Comparison of ENCODE assay signal across 25 cellular contexts in genomic region chr20:45124365-45124764, GRCh38. TPM values are rescaled to one million over a fixed set of nuclear protein-coding genes. Genes with fewer than 3 reads are reported as not detected.
DNase-seq lines count a peak whose midpoint lies in the region; ATAC-seq, FAIRE-seq and TF ChIP-seq lines count a peak whose summit lies in the region.
"Had no signal": no experiment of that assay in that cellular context is flagged by ENCODE, and none has a peak within 500 bp of the region (broad histone marks: within the 10 kb centered on the region; RNA-seq: fewer than 3 reads in every experiment).

TSS of gene WFDC12 (minus strand) at chr20:45124465. CDS start at chr20:45124447, 18 bp downstream.

- no peaks in the 10 kb centered on the region for H3K4me1 Mint-ChIP-seq in neural progenitor cell
- H3K4me1 Mint-ChIP-seq: CD4-positive, alpha-beta memory T cell; H9 had no signal

- TF ChIP-seq POLR2A in esophagus muscularis mucosa (IDR thresholded peaks at IDR 0.05; ENCODE audit: low read depth) = no peak

- H3K9me3 Mint-ChIP-seq in neural progenitor cell = no peaks in the 10 kb centered on the region

- H2AFZ ChIP-seq in neural progenitor cell (replicated peaks) = no peak within 1 kb of the TSS
- H2AFZ ChIP-seq: GM23248 had no signal

- WGBS in esophagus muscularis mucosa = 85% methylated on average over 6 of the region's 6 CpGs

- TF ChIP-seq EP300 in Ishikawa (IDR thresholded peaks at IDR 0.05; ENCODE audit: borderline replicate concordance) (no peak), esophagus muscularis mucosa (IDR thresholded peaks at IDR 0.05) (no peak)

- H3K4me2 ChIP-seq in neural progenitor cell = no peak within 1 kb of the TSS

- FAIRE-seq in HTR-8/SVneo (lab: Jason Lieb, UNC) = peak; percentile 65
- FAIRE-seq: GM12891, GM18507, H1 had no signal

- no peak within 1 kb of the TSS for H3K4me3 Mint-ChIP-seq in neural progenitor cell
- H3K4me3 Mint-ChIP-seq: CD4-positive, alpha-beta memory T cell; H9 had no signal

- H3K9me3 ChIP-seq in esophagus muscularis mucosa (peaks cover 0 to 3% (median 0%) of the 10 kb centered on the region in 4 donors), neural progenitor cell (ENCODE audit: low read depth) (no peaks in the 10 kb centered on the region)

- no peaks in the 10 kb centered on the region for H3F3A ChIP-seq in neural progenitor cell (ENCODE audit: low read depth)

- no peak within 1 kb of the TSS for H3K9ac ChIP-seq in neural progenitor cell
- H3K9ac ChIP-seq: GM23248 had no signal

- no peak for TF ChIP-seq CTCF in esophagus muscularis mucosa (IDR thresholded peaks at IDR 0.05)
- no peak for TF ChIP-seq CTCF in neural progenitor cell (IDR thresholded peaks at IDR 0.05)

- H3K27me3 ChIP-seq in esophagus muscularis mucosa = peaks cover 0 to 31% (median 0%) of the 10 kb centered on the region in 4 donors
- H3K27me3 ChIP-seq in neural progenitor cell = no peaks in the 10 kb centered on the region

- no peak for DNase-seq in HTR-8/SVneo (ENCODE audit: insufficient read length, low spot score)
- peak; percentile 55 for DNase-seq in esophagus muscularis mucosa (ENCODE audit: extremely low spot score)
- no peak for DNase-seq in neural progenitor cell (ENCODE audit: low spot score)
- DNase-seq in SK-N-DZ (ENCODE audit: low spot score) = no peak
- no peak for DNase-seq in cerebellar nuclear complex (lab: John Stamatoyannopoulos, UW)
- DNase-seq: C1 segment of cervical spinal cord; Calu3; CD4-positive, alpha-beta memory T cell; COR-L47; DMS53; DMS79 treated with DMSO at 0.1 percent for 48 hours; GF-D8; GM23248; H9 had no signal

- TF ChIP-seq RAD21 in Ishikawa (IDR thresholded peaks at IDR 0.05; ENCODE audit: low read depth) = peak; percentile 42; the same call in 1 of the 2 replicates

- peaks cover 3% of the 10 kb centered on the region for H3K27me3 Mint-ChIP-seq in neural progenitor cell (ENCODE audit: insufficient read depth, low read depth)

- H3K27ac ChIP-seq in esophagus muscularis mucosa (replicated peaks in 1 of 4) (no peak within 1 kb of the TSS), neural progenitor cell (no peak within 1 kb of the TSS)
- H3K27ac ChIP-seq: GM23248 had no signal

- H3K4me1 ChIP-seq in esophagus muscularis mucosa (no peaks in the 10 kb centered on the region), neural progenitor cell (no peaks in the 10 kb centered on the region)

- intact Hi-C loops in esophagus muscularis mucosa (cut with DNase I) = no loop called here

- H3K4me3 ChIP-seq in esophagus muscularis mucosa = no peak within 1 kb of the TSS
- H3K4me3 ChIP-seq in neural progenitor cell = no peak within 1 kb of the TSS
- H3K4me3 ChIP-seq: GM23248 had no signal

- H3K27ac Mint-ChIP-seq in neural progenitor cell = peak within 1 kb of the TSS; percentile 34

- H3K36me3 ChIP-seq in esophagus muscularis mucosa (no peaks in the 10 kb centered on the region), neural progenitor cell (no peaks in the 10 kb centered on the region)

- H3K36me3 Mint-ChIP-seq in neural progenitor cell = no peaks in the 10 kb centered on the region
- H3K36me3 Mint-ChIP-seq: CD4-positive, alpha-beta memory T cell had no signal

- H3K79me2 ChIP-seq in neural progenitor cell (ENCODE audit: low read depth) = no peaks in the 10 kb centered on the region

- ATAC-seq in GM21526 (IDR thresholded peaks at IDR 0.05; ENCODE audit: low FRiP score, unreplicated experiment) = no peak
- ATAC-seq: HCT116 had no signal

- H4K20me1 ChIP-seq in neural progenitor cell (ENCODE audit: low read depth) = no peaks in the 10 kb centered on the region

TF ChIP-seq in Ishikawa, 13 proteins besides CTCF, POLR2A, EP300 and RAD21:
- TF ChIP-seq CEBPB (IDR thresholded peaks at IDR 0.05) (no peak), TAF1 (IDR thresholded peaks at IDR 0.05; ENCODE audit: low read depth) (no peak), TCF12 (IDR thresholded peaks at IDR 0.05; ENCODE audit: low read depth) (no peak), NFIC (IDR thresholded peaks at IDR 0.05) (no peak), FOXM1 (IDR thresholded peaks at IDR 0.05; ENCODE audit: borderline replicate concordance, low read depth) (no peak), EGR1 (IDR thresholded peaks at IDR 0.05) (no peak)

RNA-seq across cellular contexts. Expression of gene WFDC12, which starts in this region (rescaled TPM):
- total RNA-seq in esophagus muscularis mucosa (not detected), neural progenitor cell (ENCODE audit: low replicate concordance) (not detected in 2 replicates)
- polyA plus RNA-seq in SK-N-DZ (2014; cell fraction: cytosol; rRNA removed) = not detected in 2 replicates
- polyA plus RNA-seq in SK-N-DZ (2014; cell fraction: nucleus; rRNA removed) = not detected in 2 replicates
- total RNA-seq: A172; A673; Calu3; CD4-positive, alpha-beta memory T cell; Daoy; G401; GM23248; H1; H9 had no signal
- polyA plus RNA-seq: BJ; CD4-positive, alpha-beta memory T cell; GM23248; H1 had no signal

Comparison
In these comparisons a context has a peak if more than half of its experiments do, and no peak if none do; other contexts are left out.
1. Peak in DNase-seq in esophagus muscularis mucosa; RNA of the gene not detected or under 1 TPM.